10 cellular contexts compared by ENCODE assay signal in the genomic region with DNA sequence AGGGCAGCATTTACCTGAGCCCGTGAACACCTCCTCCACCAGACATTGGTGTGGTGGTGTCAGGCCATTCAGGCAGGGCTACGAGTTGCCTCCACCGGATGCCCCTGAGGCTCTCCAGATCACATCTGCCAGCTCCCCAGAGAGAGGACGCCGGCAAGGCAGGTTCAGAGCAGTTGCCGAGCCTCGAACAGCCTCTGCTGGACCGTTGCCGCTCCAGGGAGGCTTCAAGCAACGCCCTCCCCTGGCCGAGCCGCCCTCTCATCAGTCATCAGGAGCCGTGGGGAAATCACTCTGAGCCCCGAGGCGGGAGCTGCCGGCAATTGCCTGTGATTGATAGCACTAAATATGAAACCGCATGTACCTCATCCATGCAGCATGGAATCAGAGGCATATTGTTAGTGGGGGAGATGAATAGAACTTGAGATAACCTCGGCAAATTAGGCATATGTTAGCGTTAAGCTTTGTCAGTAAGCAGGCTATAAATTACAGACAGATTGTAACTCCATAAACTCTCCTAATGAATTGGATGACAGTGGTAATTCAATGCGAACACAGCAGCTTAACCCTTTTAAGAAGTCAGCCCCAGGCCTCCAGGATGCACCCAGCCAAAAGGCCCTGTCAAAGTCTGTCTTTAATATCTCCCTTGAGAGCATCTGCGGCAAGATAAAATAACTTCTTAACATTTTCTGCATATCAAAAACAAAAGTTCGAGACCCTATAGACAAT. TPM values are rescaled to one million over a fixed set of nuclear protein-coding genes. Genes with fewer than 3 reads are reported as not detected.
DNase-seq lines count a peak whose midpoint lies in the region; ATAC-seq lines count a peak whose summit lies in the region.
"Had no signal": no experiment of that assay in that cellular context is flagged by ENCODE, and none has a peak within 500 bp of the region (broad histone marks: within the 10 kb centered on the region; RNA-seq: fewer than 3 reads in every experiment).

No MANE protein-coding gene starts in this region.

- peaks cover 10 to 20% (median 13%) of the 10 kb centered on the region in 3 donors for H3K27me3 Mint-ChIP-seq in immature natural killer cell (ENCODE audit: low read depth in 3 of 3)

- H3K36me3 Mint-ChIP-seq in immature natural killer cell, result no peaks in the 10 kb centered on the region
- H3K36me3 Mint-ChIP-seq: natural killer cell had no signal

- H3K4me3 Mint-ChIP-seq in immature natural killer cell, result no peak overlapping the region
- H3K4me3 Mint-ChIP-seq: natural killer cell had no signal

- no peaks in the 10 kb centered on the region for H3K9me3 Mint-ChIP-seq in immature natural killer cell
- H3K9me3 Mint-ChIP-seq: natural killer cell had no signal

- DNase-seq in DMS79 treated with DMSO at 0.1 percent for 48 hours (lab: John Stamatoyannopoulos, UW) (peak; percentile 95), NCI-H1105 (lab: John Stamatoyannopoulos, UW) (peak; percentile 84), NCI-H748 (lab: John Stamatoyannopoulos, UW; ENCODE audit: unreplicated experiment) (peak; percentile 62), left kidney (ENCODE audit: low read depth, low spot score) (peak; percentile 83), immature natural killer cell (no peak)
- no peak for DNase-seq in effector CD8-positive, alpha-beta T cell (lab: John Stamatoyannopoulos, UW)
- DNase-seq: natural killer cell; stimulated activated naive CD4-positive, alpha-beta T cell treated with Interleukin-2 at 50 U/mL for 16 hours had no signal

- H3K27ac Mint-ChIP-seq in immature natural killer cell, result no peak overlapping the region
- H3K27ac Mint-ChIP-seq: natural killer cell had no signal

- H3K4me1 Mint-ChIP-seq in immature natural killer cell, result no peaks in the 10 kb centered on the region
- H3K4me1 Mint-ChIP-seq: natural killer cell had no signal

- ATAC-seq in GM21447 (IDR thresholded peaks at IDR 0.05; ENCODE audit: unreplicated experiment) (no peak), GM21825 (IDR thresholded peaks at IDR 0.05; ENCODE audit: unreplicated experiment) (no peak)
- ATAC-seq: natural killer cell had no signal

RNA-seq across cellular contexts. Expression of gene SPACA7, which starts 29.8 kb away (rescaled TPM):
- polyA plus RNA-seq in immature natural killer cell, result not detected

Comparison
In these comparisons a context has a peak if more than half of its experiments do, and no peak if none do; other contexts are left out.
1. DNase-seq: peak in DMS79 treated with DMSO at 0.1 percent for 48 hours (single experiment), NCI-H1105 (single experiment), NCI-H748 (single experiment) and left kidney (single experiment); none in effector CD8-positive, alpha-beta T cell (single experiment) and immature natural killer cell (0 of 3).